Comparison of ENCODE assay signal across 20 cellular contexts in the genomic region with DNA sequence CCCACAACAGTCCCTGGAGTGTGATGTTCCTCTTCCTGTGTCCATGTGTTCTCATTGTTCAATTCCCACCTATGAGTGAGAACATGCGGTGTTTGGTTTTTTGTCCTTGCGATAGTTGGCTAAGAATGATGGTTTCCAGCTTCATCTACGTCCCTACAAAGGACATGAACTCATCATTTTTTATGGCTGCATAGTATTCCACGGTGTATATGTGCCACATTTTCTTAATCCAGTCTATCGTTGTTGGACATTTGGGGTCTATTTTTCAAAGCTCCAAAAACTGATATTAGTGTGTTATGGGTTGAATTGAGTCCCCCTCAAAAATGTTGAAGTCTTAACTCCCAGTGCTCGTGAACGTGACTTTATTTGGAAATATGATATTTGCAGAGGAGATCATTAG. TPM values are rescaled to one million over a fixed set of nuclear protein-coding genes. Genes with fewer than 3 reads are reported as not detected.
"Had no signal": no experiment of that assay in that cellular context is flagged by ENCODE, and none has a peak within 500 bp of the region (broad histone marks: within the 10 kb centered on the region; RNA-seq: fewer than 3 reads in every experiment).

No MANE protein-coding gene starts in this region.

RNA-seq across cellular contexts. Expression of gene SULT1C2, which starts 4.1 kb away (rescaled TPM):
- total RNA-seq: activated naive CD4-positive, alpha-beta T cell treated with anti-CD3 and anti-CD28 coated beads for 36 hours; activated naive CD4-positive, alpha-beta T cell treated with anti-CD3 and anti-CD28 coated beads, Interleukin-2, amount 50 U/mL, for 72 hours; activated naive CD8-positive, alpha-beta T cell treated with anti-CD3 and anti-CD28 coated beads for 36 hours; activated naive CD8-positive, alpha-beta T cell treated with anti-CD3 and anti-CD28 coated beads, Interleukin-2, amount 10 ng/mL, durations not matched to agents 7 days and 5 days; activated T-cell treated with anti-CD3 and anti-CD28 coated beads, Interleukin-2, amount 50 U/mL, for 4 hours; activated T-cell treated with anti-CD3 and anti-CD28 coated beads, Interleukin-2, amount 50 U/mL, for 72 hours; activated T-helper 1 cell treated with anti-CD3 and anti-CD28 coated beads, Interleukin-12 subunit alpha, Interleukin-12 subunit beta, Interleukin-2, Interleukin-4 antibody, amounts not matched to agents 30 ng/mL and 10 ng/mL and 1 ng/mL, durations not matched to agents 14 hours and 24 hours and 36 hours; activated T-helper 17 cell treated with anti-CD3 and anti-CD28 coated beads, Interleukin-2, amount 50 U/mL, for 72 hours; activated T-helper 2 cell treated with anti-CD3 and anti-CD28 coated beads, Interferon-gamma antibody, Interleukin-2, Interleukin-4, amounts not matched to agents 10 μg/mL and 5 μg/mL and 100 μg/mL, durations not matched to agents 14 hours and 24 hours and 36 hours; ascending aorta; bronchial epithelial cell had no signal
- polyA plus RNA-seq: aorta had no signal

RNA-seq across cellular contexts. Expression of gene SULT1C3, which starts 44.8 kb away (rescaled TPM):
- total RNA-seq: activated naive CD4-positive, alpha-beta T cell treated with anti-CD3 and anti-CD28 coated beads for 36 hours; activated naive CD4-positive, alpha-beta T cell treated with anti-CD3 and anti-CD28 coated beads, Interleukin-2, amount 50 U/mL, for 72 hours; activated naive CD8-positive, alpha-beta T cell treated with anti-CD3 and anti-CD28 coated beads for 36 hours; activated naive CD8-positive, alpha-beta T cell treated with anti-CD3 and anti-CD28 coated beads, Interleukin-2, amount 10 ng/mL, durations not matched to agents 7 days and 5 days; activated T-cell treated with anti-CD3 and anti-CD28 coated beads, Interleukin-2, amount 50 U/mL, for 4 hours; activated T-cell treated with anti-CD3 and anti-CD28 coated beads, Interleukin-2, amount 50 U/mL, for 72 hours; activated T-helper 1 cell treated with anti-CD3 and anti-CD28 coated beads, Interleukin-12 subunit alpha, Interleukin-12 subunit beta, Interleukin-2, Interleukin-4 antibody, amounts not matched to agents 30 ng/mL and 10 ng/mL and 1 ng/mL, durations not matched to agents 14 hours and 24 hours and 36 hours; activated T-helper 17 cell treated with anti-CD3 and anti-CD28 coated beads, Interleukin-2, amount 50 U/mL, for 72 hours; activated T-helper 2 cell treated with anti-CD3 and anti-CD28 coated beads, Interferon-gamma antibody, Interleukin-2, Interleukin-4, amounts not matched to agents 10 μg/mL and 5 μg/mL and 100 μg/mL, durations not matched to agents 14 hours and 24 hours and 36 hours; adrenal gland; aorta; ascending aorta; astrocyte; body of pancreas; bronchial epithelial cell; cardiac muscle cell; cardiac septum; cerebellum; chondrocyte had no signal
- polyA plus RNA-seq: adipose tissue, adrenal gland, aorta, cardiac muscle cell had no signal
